Comparison of ENCODE assay signal across 1 cellular context in the genomic region with DNA sequence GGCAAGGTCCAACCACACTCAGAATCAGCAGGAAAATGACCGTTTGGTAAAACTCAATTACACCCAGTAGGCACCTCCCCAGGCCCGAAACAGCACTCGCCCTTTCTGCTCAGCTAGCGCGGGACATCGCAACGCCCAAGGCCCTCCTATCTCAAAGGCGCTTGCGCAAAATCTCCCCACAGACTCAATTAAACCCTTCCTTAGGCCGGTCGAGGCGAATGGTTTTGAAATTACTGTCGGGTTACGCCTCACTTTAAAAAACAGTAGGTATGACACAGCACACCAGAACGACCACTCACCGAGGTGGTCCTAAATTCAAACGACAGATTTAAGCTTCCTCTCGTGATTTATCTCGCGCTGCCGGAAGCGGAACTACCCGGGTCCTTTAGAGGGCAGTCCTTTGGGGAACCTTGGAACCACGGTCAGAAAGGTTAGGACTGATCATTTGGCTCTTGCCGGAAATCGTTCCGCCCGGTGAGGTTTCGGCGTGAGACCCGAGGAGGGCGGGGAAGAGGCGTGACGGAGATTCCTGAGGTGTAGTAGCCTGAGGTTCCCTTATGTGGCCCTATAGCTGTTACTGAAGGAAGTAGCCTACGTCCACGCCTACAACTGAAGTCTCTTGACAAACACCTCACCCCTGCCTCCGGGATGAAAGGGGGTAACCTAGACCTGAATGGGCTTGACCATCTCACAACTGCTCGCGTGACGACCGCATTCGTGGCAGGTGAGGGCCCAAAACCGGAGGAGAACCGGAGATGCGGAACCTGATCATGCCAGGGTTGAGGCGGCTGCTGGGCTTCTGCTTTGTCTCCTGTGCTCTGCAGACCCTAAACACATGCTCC.
TF ChIP-seq lines count a peak whose summit lies in the region.

TSS of gene GIN1 (minus strand) at position 374 of the 842 bp plus-strand sequence. CDS start 11,431 bp downstream, outside the sequence.
TSS of gene PPIP5K2 (plus strand) at position 537 of the 842 bp plus-strand sequence. CDS start 9,289 bp downstream, outside the sequence.

TF ChIP-seq in K562, 482 proteins besides CTCF, POLR2A, EP300 and RAD21 (continued from another document and continues in another):
- TF ChIP-seq STAG1 (CRISPR knock-in tag; IDR thresholded peaks at IDR 0.05; ENCODE audit: borderline replicate concordance): no peak
- peak in 1 of 2 experiments; percentile 88; a peak in 2 of 4 replicates for TF ChIP-seq ZNF639 (CRISPR knock-in tag; conservative IDR thresholded peaks at IDR 0.05 in 1 of 2, IDR thresholded peaks at IDR 0.05 in 1 of 2)
- TF ChIP-seq HDAC6 (IDR thresholded peaks at IDR 0.05; ENCODE audit: low read depth, low read length): no peak
- TF ChIP-seq FOXO4 (CRISPR knock-in tag; IDR thresholded peaks at IDR 0.05): no peak
- TF ChIP-seq ZKSCAN1 (IDR thresholded peaks at IDR 0.05; ENCODE audit: low read depth, low read length): peak; percentile 98
- TF ChIP-seq SMARCE1 (IDR thresholded peaks at IDR 0.05): no peak
- TF ChIP-seq HIVEP1 (CRISPR knock-in tag; IDR thresholded peaks at IDR 0.05): no peak
- no peak for TF ChIP-seq TFE3 (CRISPR knock-in tag; IDR thresholded peaks at IDR 0.05)
- peak; percentile 55 to 56; a peak in 3 of 4 replicates for TF ChIP-seq SIX5 (IDR thresholded peaks at IDR 0.05; ENCODE audit: borderline replicate concordance in 1 of 2, insufficient read depth in 1 of 2, low read depth in 1 of 2, low read length in 2 of 2)
- no peak for TF ChIP-seq REST (CRISPR knock-in tag; IDR thresholded peaks at IDR 0.05; ENCODE audit: low read depth)
- TF ChIP-seq PRDM10 (IDR thresholded peaks at IDR 0.05; ENCODE audit: partially characterized antibody): peak; percentile 74
- no peak for TF ChIP-seq ZNF511 (CRISPR knock-in tag; IDR thresholded peaks at IDR 0.05)
- TF ChIP-seq, protein P1, sequence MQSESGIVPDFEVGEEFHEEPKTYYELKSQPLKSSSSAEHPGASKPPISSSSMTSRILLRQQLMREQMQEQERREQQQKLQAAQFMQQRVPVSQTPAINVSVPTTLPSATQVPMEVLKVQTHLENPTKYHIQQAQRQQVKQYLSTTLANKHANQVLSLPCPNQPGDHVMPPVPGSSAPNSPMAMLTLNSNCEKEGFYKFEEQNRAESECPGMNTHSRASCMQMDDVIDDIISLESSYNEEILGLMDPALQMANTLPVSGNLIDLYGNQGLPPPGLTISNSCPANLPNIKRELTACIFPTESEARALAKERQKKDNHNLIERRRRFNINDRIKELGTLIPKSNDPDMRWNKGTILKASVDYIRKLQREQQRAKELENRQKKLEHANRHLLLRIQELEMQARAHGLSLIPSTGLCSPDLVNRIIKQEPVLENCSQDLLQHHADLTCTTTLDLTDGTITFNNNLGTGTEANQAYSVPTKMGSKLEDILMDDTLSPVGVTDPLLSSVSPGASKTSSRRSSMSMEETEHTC (IDR thresholded peaks at IDR 0.05): no peak
- TF ChIP-seq MEF2D (tag; conservative IDR thresholded peaks at IDR 0.05; ENCODE audit: low read depth): 0 out of 2 replicates have a peak, but pooled peaks have one; percentile 56
- no peak for TF ChIP-seq SMAD2 (IDR thresholded peaks at IDR 0.05; ENCODE audit: low read depth, low read length)
- TF ChIP-seq ZNF12 (CRISPR knock-in tag; IDR thresholded peaks at IDR 0.05): peak; percentile 64; the same call in 1 of the 2 replicates
- peak in 1 of 2 experiments; percentile 70; a peak in 2 of 4 replicates for TF ChIP-seq HDAC1 (IDR thresholded peaks at IDR 0.05)
- TF ChIP-seq ZNF232 (CRISPR knock-in tag; IDR thresholded peaks at IDR 0.05): no peak
- TF ChIP-seq XRCC4 (IDR thresholded peaks at IDR 0.05; ENCODE audit: extremely low read depth, insufficient read depth, insufficient read length): no peak
- TF ChIP-seq FOXM1 (IDR thresholded peaks at IDR 0.05; ENCODE audit: low read depth): peak; percentile 93
- TF ChIP-seq FOXM1 (CRISPR knock-in tag; IDR thresholded peaks at IDR 0.05; ENCODE audit: low read depth): peak; percentile 65; the same call in 1 of the 2 replicates
- peak; percentile 85 to 87 for TF ChIP-seq NRF1 (conservative IDR thresholded peaks at IDR 0.05 in 1 of 2, IDR thresholded peaks at IDR 0.05 in 1 of 2)
- no peak for TF ChIP-seq U2AF2 (optimal IDR thresholded peaks at IDR 0.05; ENCODE audit: low read depth, low read length)
- no peak for TF ChIP-seq ZNF140 (CRISPR knock-in tag; IDR thresholded peaks at IDR 0.05)
- TF ChIP-seq TGIF2 (CRISPR knock-in tag; IDR thresholded peaks at IDR 0.05): no peak
- TF ChIP-seq, protein P2, sequence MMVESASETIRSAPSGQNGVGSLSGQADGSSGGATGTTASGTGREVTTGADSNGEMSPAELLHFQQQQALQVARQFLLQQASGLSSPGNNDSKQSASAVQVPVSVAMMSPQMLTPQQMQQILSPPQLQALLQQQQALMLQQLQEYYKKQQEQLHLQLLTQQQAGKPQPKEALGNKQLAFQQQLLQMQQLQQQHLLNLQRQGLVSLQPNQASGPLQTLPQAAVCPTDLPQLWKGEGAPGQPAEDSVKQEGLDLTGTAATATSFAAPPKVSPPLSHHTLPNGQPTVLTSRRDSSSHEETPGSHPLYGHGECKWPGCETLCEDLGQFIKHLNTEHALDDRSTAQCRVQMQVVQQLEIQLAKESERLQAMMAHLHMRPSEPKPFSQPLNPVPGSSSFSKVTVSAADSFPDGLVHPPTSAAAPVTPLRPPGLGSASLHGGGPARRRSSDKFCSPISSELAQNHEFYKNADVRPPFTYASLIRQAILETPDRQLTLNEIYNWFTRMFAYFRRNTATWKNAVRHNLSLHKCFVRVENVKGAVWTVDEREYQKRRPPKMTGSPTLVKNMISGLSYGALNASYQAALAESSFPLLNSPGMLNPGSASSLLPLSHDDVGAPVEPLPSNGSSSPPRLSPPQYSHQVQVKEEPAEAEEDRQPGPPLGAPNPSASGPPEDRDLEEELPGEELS (CRISPR knock-in tag; IDR thresholded peaks at IDR 0.05; ENCODE audit: borderline replicate concordance): no peak
- 0 out of 2 replicates have a peak, but pooled peaks have one; percentile 35 for TF ChIP-seq MTA1 (IDR thresholded peaks at IDR 0.05; ENCODE audit: borderline replicate concordance)
- peak; percentile 5; the same call in 1 of the 2 replicates for TF ChIP-seq MYNN (IDR thresholded peaks at IDR 0.05)
- no peak for TF ChIP-seq MYNN (CRISPR knock-in tag; IDR thresholded peaks at IDR 0.05)
- TF ChIP-seq CXXC5 (CRISPR knock-in tag; IDR thresholded peaks at IDR 0.05): peak; percentile 72
- TF ChIP-seq POLR2AphosphoS5 (IDR thresholded peaks at IDR 0.05; ENCODE audit: control insufficient read depth, insufficient read depth, low read depth, low read length): peak; percentile 90
- TF ChIP-seq NCOA6 (IDR thresholded peaks at IDR 0.05): 0 out of 2 replicates have a peak, but pooled peaks have one; percentile 3
- TF ChIP-seq PHF8 (IDR thresholded peaks at IDR 0.05; ENCODE audit: borderline replicate concordance, low read length): peak; percentile 76
- TF ChIP-seq HDAC3 (IDR thresholded peaks at IDR 0.05; ENCODE audit: borderline replicate concordance, partially characterized antibody): peak; percentile 36
- TF ChIP-seq ZNF408 (CRISPR knock-in tag; IDR thresholded peaks at IDR 0.05; ENCODE audit: low read depth): no peak
- TF ChIP-seq FOXA3 (CRISPR knock-in tag; conservative IDR thresholded peaks at IDR 0.05 in 1 of 2, IDR thresholded peaks at IDR 0.05 in 1 of 2): no peak
- peak; percentile 39; the same call in 1 of the 2 replicates for TF ChIP-seq STAT5A (IDR thresholded peaks at IDR 0.05; ENCODE audit: borderline replicate concordance, low read length)
